Comparison of ENCODE assay signal across 19 cellular contexts in genomic region chr15:45583731-45584639, GRCh38. TPM values are rescaled to one million over a fixed set of nuclear protein-coding genes. Genes with fewer than 3 reads are reported as not detected.
A peak's percentile ranks its signal among the peaks of the same experiment; 100 is the strongest.
DNase-seq lines count a peak whose midpoint lies in the region; ATAC-seq and TF ChIP-seq lines count a peak whose summit lies in the region.
"Had no signal": no experiment of that assay in that cellular context is flagged by ENCODE, and none has a peak within 500 bp of the region (broad histone marks: within the 10 kb centered on the region; RNA-seq: fewer than 3 reads in every experiment).

No MANE protein-coding gene starts in this region.

- no peak overlapping the region for H3K4me3 Mint-ChIP-seq in activated CD8-positive, alpha-beta T cell treated with anti-CD3 and anti-CD28 coated beads for 36 hours
- no peak overlapping the region for H3K4me3 Mint-ChIP-seq in activated CD8-positive, alpha-beta T cell treated with anti-CD3 and anti-CD28 coated beads, Interleukin-2, amount 10 ng/mL, durations not matched to agents 7 days and 5 days
- H3K4me3 Mint-ChIP-seq in naive thymus-derived CD8-positive, alpha-beta T cell, result no peak overlapping the region
- H3K4me3 Mint-ChIP-seq: activated T-helper 17 cell treated with anti-CD3 and anti-CD28 coated beads, Interleukin-2, amount 50 U/mL, for 72 hours; natural killer cell had no signal

- ATAC-seq in activated CD8-positive, alpha-beta T cell treated with anti-CD3 and anti-CD28 coated beads for 36 hours, result no peak
- no peak for ATAC-seq in activated CD8-positive, alpha-beta T cell treated with anti-CD3 and anti-CD28 coated beads, Interleukin-2, amount 10 ng/mL, durations not matched to agents 7 days and 5 days
- no peak for ATAC-seq in naive thymus-derived CD8-positive, alpha-beta T cell
- ATAC-seq in GM21423 (IDR thresholded peaks at IDR 0.05; ENCODE audit: unreplicated experiment), result no peak
- ATAC-seq in right lobe of liver, result no peak
- ATAC-seq: activated T-helper 17 cell treated with anti-CD3 and anti-CD28 coated beads, Interleukin-2, amount 50 U/mL, for 72 hours; natural killer cell had no signal

- H3K9me3 ChIP-seq in adrenal gland (replicated peaks in 1 of 3) (no peaks in the 10 kb centered on the region), right lobe of liver (no peaks in the 10 kb centered on the region)
- H3K9me3 ChIP-seq: prostate gland, SJSA1, upper lobe of left lung had no signal

- H3K4me1 Mint-ChIP-seq in activated CD8-positive, alpha-beta T cell treated with anti-CD3 and anti-CD28 coated beads for 36 hours (ENCODE audit: low read depth), result peaks cover 25% of the 10 kb centered on the region
- H3K4me1 Mint-ChIP-seq in activated CD8-positive, alpha-beta T cell treated with anti-CD3 and anti-CD28 coated beads, Interleukin-2, amount 10 ng/mL, durations not matched to agents 7 days and 5 days (ENCODE audit: low read depth), result peaks cover 20% of the 10 kb centered on the region
- H3K4me1 Mint-ChIP-seq in naive thymus-derived CD8-positive, alpha-beta T cell, result peaks cover 20 to 32% (median 26%) of the 10 kb centered on the region in 4 donors

- no peak overlapping the region for H3K27ac Mint-ChIP-seq in activated CD8-positive, alpha-beta T cell treated with anti-CD3 and anti-CD28 coated beads for 36 hours
- no peak overlapping the region for H3K27ac Mint-ChIP-seq in activated CD8-positive, alpha-beta T cell treated with anti-CD3 and anti-CD28 coated beads, Interleukin-2, amount 10 ng/mL, durations not matched to agents 7 days and 5 days
- peak overlapping the region in 6 of 10 donors; percentile 15 to 83 (median 51) for H3K27ac Mint-ChIP-seq in naive thymus-derived CD8-positive, alpha-beta T cell
- H3K27ac Mint-ChIP-seq: activated T-helper 17 cell treated with anti-CD3 and anti-CD28 coated beads, Interleukin-2, amount 50 U/mL, for 72 hours; natural killer cell had no signal

- H3K36me3 Mint-ChIP-seq in activated CD8-positive, alpha-beta T cell treated with anti-CD3 and anti-CD28 coated beads for 36 hours (ENCODE audit: low read depth), result peaks cover 5% of the 10 kb centered on the region
- H3K36me3 Mint-ChIP-seq in activated CD8-positive, alpha-beta T cell treated with anti-CD3 and anti-CD28 coated beads, Interleukin-2, amount 10 ng/mL, durations not matched to agents 7 days and 5 days (ENCODE audit: low read depth), result peaks cover 6% of the 10 kb centered on the region
- H3K36me3 Mint-ChIP-seq in naive thymus-derived CD8-positive, alpha-beta T cell, result peaks cover 0 to 4% (median 0%) of the 10 kb centered on the region in 3 donors
- H3K36me3 Mint-ChIP-seq: natural killer cell had no signal

- H3K27ac ChIP-seq in adrenal gland (peak overlapping the region in 1 of 5 donors; percentile 10), right lobe of liver (no peak overlapping the region)
- H3K27ac ChIP-seq: C4-2B, GM23248, PC-9, prostate gland, SJSA1, upper lobe of left lung had no signal

- DNase-seq in activated CD8-positive, alpha-beta T cell treated with anti-CD3 and anti-CD28 coated beads for 36 hours, result peak; percentile 59
- no peak for DNase-seq in activated CD8-positive, alpha-beta T cell treated with anti-CD3 and anti-CD28 coated beads, Interleukin-2, amount 10 ng/mL, durations not matched to agents 7 days and 5 days
- DNase-seq in M059J (ENCODE audit: low read depth) (peak; percentile 19), adrenal gland (peak in 5 of 7 donors; percentile 18 to 68 (median 33)), NCI-H1092 treated with DMSO at 0.1 percent for 48 hours (lab: John Stamatoyannopoulos, UW) (no peak), right lobe of liver (no peak)
- no peak for DNase-seq in naive thymus-derived CD8-positive, alpha-beta T cell
- DNase-seq: GM23248; Kasumi-1; natural killer cell; PC-9; stimulated activated naive CD4-positive, alpha-beta T cell treated with Interleukin-2 at 50 U/mL for 16 hours had no signal

- H3K36me3 ChIP-seq in adrenal gland (replicated peaks in 1 of 2) (no peaks in the 10 kb centered on the region), right lobe of liver (no peaks in the 10 kb centered on the region)
- H3K36me3 ChIP-seq: prostate gland, upper lobe of left lung had no signal

- intact Hi-C loops in activated CD8-positive, alpha-beta T cell treated with anti-CD3 and anti-CD28 coated beads for 36 hours (cut with micrococcal nuclease), result no loop called here
- intact Hi-C loops in adrenal gland (cut with DNase I) (no loop called here), right lobe of liver (cut with DNase I) (no loop called here)

- TF ChIP-seq CTCF in activated CD8-positive, alpha-beta T cell treated with anti-CD3 and anti-CD28 coated beads for 36 hours (IDR thresholded peaks at IDR 0.05), result no peak
- TF ChIP-seq CTCF in adrenal gland (IDR thresholded peaks at IDR 0.05) (no peak), right lobe of liver (IDR thresholded peaks at IDR 0.05) (no peak)

- TF ChIP-seq POLR2A in adrenal gland (IDR thresholded peaks at IDR 0.05) (no peak), right lobe of liver (IDR thresholded peaks at IDR 0.05) (no peak)

- no peaks in the 10 kb centered on the region for H3K27me3 ChIP-seq in adrenal gland
- H3K27me3 ChIP-seq in right lobe of liver, result no peaks in the 10 kb centered on the region
- H3K27me3 ChIP-seq: SJSA1, upper lobe of left lung had no signal

- CTCF ChIA-PET in activated CD8-positive, alpha-beta T cell treated with anti-CD3 and anti-CD28 coated beads for 36 hours (lab: Charles Lee), result interaction anchor here (5.8 kb wide), 1 partner anchor 126 kb away, joined by 51 read pairs; no protein-coding TSS in a partner anchor
- CTCF ChIA-PET in activated CD8-positive, alpha-beta T cell treated with anti-CD3 and anti-CD28 coated beads, Interleukin-2, amount 10 ng/mL, durations not matched to agents 7 days and 5 days (lab: Charles Lee), result interaction anchor here (5.3 kb wide), 1 partner anchor 126 kb away, joined by 54 read pairs; no protein-coding TSS in a partner anchor

- H3K27me3 Mint-ChIP-seq in activated CD8-positive, alpha-beta T cell treated with anti-CD3 and anti-CD28 coated beads for 36 hours, result no peaks in the 10 kb centered on the region
- H3K27me3 Mint-ChIP-seq in activated CD8-positive, alpha-beta T cell treated with anti-CD3 and anti-CD28 coated beads, Interleukin-2, amount 10 ng/mL, durations not matched to agents 7 days and 5 days (ENCODE audit: low read depth), result peaks cover 8% of the 10 kb centered on the region
- H3K27me3 Mint-ChIP-seq in naive thymus-derived CD8-positive, alpha-beta T cell, result peaks cover 0 to 3% (median 0%) of the 10 kb centered on the region in 5 donors

- peaks cover 19 to 35% of the 10 kb centered on the region in 2 donors for H3K4me1 ChIP-seq in adrenal gland (replicated peaks in 1 of 2)
- peaks cover 0 to 17% (median 5%) of the 10 kb centered on the region in 4 donors for H3K4me1 ChIP-seq in right lobe of liver
- H3K4me1 ChIP-seq: prostate gland had no signal

- no peak overlapping the region for H3K4me3 ChIP-seq in adrenal gland
- H3K4me3 ChIP-seq in right lobe of liver, result no peak overlapping the region
- H3K4me3 ChIP-seq: GM23248, PC-9, prostate gland, SJSA1, smooth muscle cell, upper lobe of left lung had no signal

- no peaks in the 10 kb centered on the region for H3K9me3 Mint-ChIP-seq in activated CD8-positive, alpha-beta T cell treated with anti-CD3 and anti-CD28 coated beads for 36 hours
- H3K9me3 Mint-ChIP-seq in activated CD8-positive, alpha-beta T cell treated with anti-CD3 and anti-CD28 coated beads, Interleukin-2, amount 10 ng/mL, durations not matched to agents 7 days and 5 days (ENCODE audit: insufficient read depth), result no peaks in the 10 kb centered on the region
- no peaks in the 10 kb centered on the region for H3K9me3 Mint-ChIP-seq in naive thymus-derived CD8-positive, alpha-beta T cell
- H3K9me3 Mint-ChIP-seq: activated T-helper 17 cell treated with anti-CD3 and anti-CD28 coated beads, Interleukin-2, amount 50 U/mL, for 72 hours; natural killer cell had no signal

- POLR2A ChIA-PET in activated CD8-positive, alpha-beta T cell treated with anti-CD3 and anti-CD28 coated beads for 36 hours (lab: Charles Lee), result interaction anchor here (1.5 kb wide), 1 partner anchor 126 kb away, joined by 4 read pairs; no protein-coding TSS in a partner anchor
- POLR2A ChIA-PET in activated CD8-positive, alpha-beta T cell treated with anti-CD3 and anti-CD28 coated beads, Interleukin-2, amount 10 ng/mL, durations not matched to agents 7 days and 5 days (lab: Charles Lee), result no interaction called here
- POLR2A ChIA-PET in naive thymus-derived CD8-positive, alpha-beta T cell (lab: Charles Lee), result no interaction called here

- 73 to 85% (median 82%) methylated on average over 11 of the region's 11 CpGs for WGBS in adrenal gland, 4 donors
- WGBS in right lobe of liver (ENCODE audit: insufficient coverage, low coverage, low lambda C conversion rate, missing lambda C conversion rate), result 87% methylated on average over 11 of the region's 11 CpGs

RNA-seq across cellular contexts. Expression of gene BLOC1S6, which starts 3.2 kb away (rescaled TPM):
- 10 to 100 TPM; 43.3 to 46.9 TPM for total RNA-seq in activated CD8-positive, alpha-beta T cell treated with anti-CD3 and anti-CD28 coated beads for 36 hours
- total RNA-seq in activated CD8-positive, alpha-beta T cell treated with anti-CD3 and anti-CD28 coated beads, Interleukin-2, amount 10 ng/mL, durations not matched to agents 7 days and 5 days, result 10 to 100 TPM; 32.9 to 35.2 TPM
- 30.7 and 48.3 TPM in 2 replicates for total RNA-seq in M059J (2014; rRNA removed; shearing (Covaris generic))
- total RNA-seq in adrenal gland, result 10 to 100 TPM; 38.8 to 87.1 (median 54.3) TPM
- polyA plus RNA-seq in adrenal gland, result 10 to 100 TPM in 2 of 3 donors, 1 to 10 TPM in 1; 9.9 to 63.7 (median 18.9) TPM
- total RNA-seq in naive thymus-derived CD8-positive, alpha-beta T cell, result 10 to 100 TPM; 53.5 to 60.3 TPM
- 10 to 100 TPM; 50.9 to 62.1 (median 58.8) TPM for polyA plus RNA-seq in naive thymus-derived CD8-positive, alpha-beta T cell
- 10 to 100 TPM; 15.9 to 33.7 (median 24.3) TPM for total RNA-seq in right lobe of liver

RNA-seq across cellular contexts. Expression of gene SQOR, which starts 50.8 kb away (rescaled TPM):
- 10 to 100 TPM; 84.3 to 87.3 TPM for total RNA-seq in activated CD8-positive, alpha-beta T cell treated with anti-CD3 and anti-CD28 coated beads for 36 hours
- total RNA-seq in activated CD8-positive, alpha-beta T cell treated with anti-CD3 and anti-CD28 coated beads, Interleukin-2, amount 10 ng/mL, durations not matched to agents 7 days and 5 days, result 10 to 100 TPM; 75.8 to 79.6 TPM
- total RNA-seq in M059J (2014; rRNA removed; shearing (Covaris generic)), result 30.8 and 47.0 TPM in 2 replicates
- total RNA-seq in adrenal gland (10 to 100 TPM; 21.2 to 92.7 (median 44.2) TPM), right lobe of liver (10 to 100 TPM; 34.2 to 77.7 (median 49.1) TPM)
- 10 to 100 TPM; 16.6 to 27.2 (median 19.9) TPM for polyA plus RNA-seq in adrenal gland
- total RNA-seq in naive thymus-derived CD8-positive, alpha-beta T cell, result 10 to 100 TPM; 30.4 to 38.9 TPM
- 10 to 100 TPM; 58.6 to 68.3 (median 58.7) TPM for polyA plus RNA-seq in naive thymus-derived CD8-positive, alpha-beta T cell

Comparison
In these comparisons a context has a peak if more than half of its experiments do, and no peak if none do; other contexts are left out.
1. DNase-seq: peak in activated CD8-positive, alpha-beta T cell treated with anti-CD3 and anti-CD28 coated beads for 36 hours (single experiment), M059J (single experiment) and adrenal gland (5 of 7); none in activated CD8-positive, alpha-beta T cell treated with anti-CD3 and anti-CD28 coated beads, Interleukin-2, amount 10 ng/mL, durations not matched to agents 7 days and 5 days (single experiment), naive thymus-derived CD8-positive, alpha-beta T cell (0 of 10), NCI-H1092 treated with DMSO at 0.1 percent for 48 hours (single experiment) and right lobe of liver (0 of 3).
2. H3K27ac Mint-ChIP-seq: peak in naive thymus-derived CD8-positive, alpha-beta T cell (6 of 10); none in activated CD8-positive, alpha-beta T cell treated with anti-CD3 and anti-CD28 coated beads for 36 hours (single experiment) and activated CD8-positive, alpha-beta T cell treated with anti-CD3 and anti-CD28 coated beads, Interleukin-2, amount 10 ng/mL, durations not matched to agents 7 days and 5 days (single experiment).